Comparison of ENCODE assay signal across 22 cellular contexts in genomic region chr11:68973219-68973618, GRCh38. TPM values are rescaled to one million over a fixed set of nuclear protein-coding genes. Genes with fewer than 3 reads are reported as not detected.
A peak's percentile ranks its signal among the peaks of the same experiment; 100 is the strongest.
DNase-seq lines count a peak whose midpoint lies in the region; ATAC-seq and TF ChIP-seq lines count a peak whose summit lies in the region.
"Had no signal": no experiment of that assay in that cellular context is flagged by ENCODE, and none has a peak within 500 bp of the region (broad histone marks: within the 10 kb centered on the region; RNA-seq: fewer than 3 reads in every experiment).

No MANE protein-coding gene starts in this region.

- no peaks in the 10 kb centered on the region for H3K27me3 ChIP-seq in CD4-positive, alpha-beta T cell (ENCODE audit: control insufficient read depth, insufficient read depth, low read length)
- no peaks in the 10 kb centered on the region for H3K27me3 ChIP-seq in SJCRH30

- CTCF ChIA-PET in CD4-positive, alpha-beta T cell (lab: Charles Lee): no interaction called here

- peaks cover 10% of the 10 kb centered on the region for H3K27me3 Mint-ChIP-seq in CD4-positive, alpha-beta T cell
- H3K27me3 Mint-ChIP-seq in endothelial cell (ENCODE audit: unreplicated experiment): peaks cover 1% of the 10 kb centered on the region
- peaks cover 47% of the 10 kb centered on the region for H3K27me3 Mint-ChIP-seq in osteocyte (ENCODE audit: unreplicated experiment)

- TF ChIP-seq POLR2A in erythroblast (IDR thresholded peaks at IDR 0.05; ENCODE audit: low read length): no peak

- POLR2A ChIA-PET in CD4-positive, alpha-beta T cell (lab: Charles Lee): no interaction called here

- no peaks in the 10 kb centered on the region for H3K4me1 ChIP-seq in SJCRH30

- no peaks in the 10 kb centered on the region for H3K4me1 Mint-ChIP-seq in CD4-positive, alpha-beta T cell (ENCODE audit: low read depth)
- H3K4me1 Mint-ChIP-seq in endothelial cell (ENCODE audit: unreplicated experiment) (no peaks in the 10 kb centered on the region), osteocyte (ENCODE audit: unreplicated experiment) (peaks cover 7% of the 10 kb centered on the region)

- peak; percentile 0 for DNase-seq in AG08396 (ENCODE audit: low spot score)
- DNase-seq in CD4-positive, alpha-beta T cell: no peak
- DNase-seq in endothelial cell (ENCODE audit: low spot score): no peak
- DNase-seq in osteocyte (ENCODE audit: extremely low spot score, unreplicated experiment): peak; percentile 15
- no peak for DNase-seq in erythroblast (lab: John Stamatoyannopoulos, UW)
- no peak for DNase-seq in stimulated activated CD4-positive, alpha-beta T cell treated with anti-CD3 and anti-CD28 coated beads, Interleukin-4, amount 100 ng/mL, for 24 hours
- DNase-seq in SJCRH30: no peak
- DNase-seq: CD4-positive, alpha-beta memory T cell; DMS 273 treated with DMSO at 0.1 percent for 48 hours; KG1; NCI-H1092 treated with DMSO at 0.1 percent for 48 hours; NCI-H1436 treated with DMSO at 0.1 percent for 48 hours; NCI-H1930; NCI-H2227 treated with DMSO at 0.1 percent for 48 hours; NCI-H510A; NCI-H748 treated with DMSO at 0.1 percent for 48 hours had no signal

- H3K36me3 ChIP-seq in SJCRH30: no peaks in the 10 kb centered on the region

- peak overlapping the region; percentile 11 for H3K4me3 Mint-ChIP-seq in CD4-positive, alpha-beta T cell
- H3K4me3 Mint-ChIP-seq in endothelial cell (ENCODE audit: unreplicated experiment) (no peak overlapping the region), osteocyte (ENCODE audit: unreplicated experiment) (no peak overlapping the region)
- H3K4me3 Mint-ChIP-seq: CD4-positive, alpha-beta memory T cell had no signal

- no peak overlapping the region for H3K27ac Mint-ChIP-seq in CD4-positive, alpha-beta T cell
- H3K27ac Mint-ChIP-seq in endothelial cell (ENCODE audit: unreplicated experiment): peak overlapping the region; percentile 9
- H3K27ac Mint-ChIP-seq in osteocyte (ENCODE audit: unreplicated experiment): no peak overlapping the region

- TF ChIP-seq CTCF in CD4-positive, alpha-beta T cell (IDR thresholded peaks at IDR 0.05): no peak
- TF ChIP-seq CTCF in endothelial cell (IDR thresholded peaks at IDR 0.05; ENCODE audit: unreplicated experiment): no peak
- TF ChIP-seq CTCF in osteocyte (IDR thresholded peaks at IDR 0.05): no peak

- ATAC-seq in CD4-positive, alpha-beta T cell (ENCODE audit: poor library complexity): no peak

- H3K4me3 ChIP-seq in SJCRH30: no peak overlapping the region

- intact Hi-C loops in CD4-positive, alpha-beta T cell (cut with DNase I, micrococcal nuclease): no loop called here

- H3K9me3 ChIP-seq in CD4-positive, alpha-beta T cell (ENCODE audit: control insufficient read depth, low read length): no peaks in the 10 kb centered on the region
- H3K9me3 ChIP-seq in SJCRH30 (replicated peaks): no peaks in the 10 kb centered on the region

- no peak overlapping the region for H3K27ac ChIP-seq in CD4-positive, alpha-beta T cell (ENCODE audit: low read depth, low read length)
- no peak overlapping the region for H3K27ac ChIP-seq in SJCRH30
- H3K27ac ChIP-seq: RWPE1 had no signal

- H3K9me3 Mint-ChIP-seq in CD4-positive, alpha-beta T cell: no peaks in the 10 kb centered on the region
- H3K9me3 Mint-ChIP-seq in endothelial cell (ENCODE audit: unreplicated experiment): no peaks in the 10 kb centered on the region
- H3K9me3 Mint-ChIP-seq in osteocyte (ENCODE audit: unreplicated experiment): no peaks in the 10 kb centered on the region
- H3K9me3 Mint-ChIP-seq: CD4-positive, alpha-beta memory T cell had no signal

- no peaks in the 10 kb centered on the region for H3K36me3 Mint-ChIP-seq in CD4-positive, alpha-beta T cell (ENCODE audit: low read depth)
- H3K36me3 Mint-ChIP-seq in endothelial cell (ENCODE audit: low read depth, unreplicated experiment) (no peaks in the 10 kb centered on the region), osteocyte (ENCODE audit: unreplicated experiment) (no peaks in the 10 kb centered on the region)

RNA-seq across cellular contexts. Expression of gene MRGPRD, which starts 7.6 kb away (rescaled TPM):
- total RNA-seq in CD4-positive, alpha-beta T cell: not detected
- total RNA-seq in endothelial cell (ENCODE audit: unreplicated experiment) (not detected), osteocyte (not detected in 2 replicates)
- total RNA-seq in SJCRH30 (2014; rRNA removed; shearing (Covaris generic)): not detected in 2 replicates
- total RNA-seq: A673; Caco-2; CD4-positive, alpha-beta memory T cell; G401; H1; HT1080 had no signal

RNA-seq across cellular contexts. Expression of gene MRGPRF, which starts 39.8 kb away (rescaled TPM):
- not detected for total RNA-seq in CD4-positive, alpha-beta T cell
- total RNA-seq in endothelial cell (ENCODE audit: unreplicated experiment) (0.54 TPM), osteocyte (7.0 and 8.4 TPM in 2 replicates)
- 0.35 and 0.51 TPM in 2 replicates for total RNA-seq in SJCRH30 (2014; rRNA removed; shearing (Covaris generic))
- total RNA-seq: CD4-positive, alpha-beta memory T cell; G401; HT1080 had no signal

Comparison
In these comparisons a context has a peak if more than half of its experiments do, and no peak if none do; other contexts are left out.
1. DNase-seq: peak in AG08396 (single experiment) and osteocyte (single experiment); none in CD4-positive, alpha-beta T cell (0 of 10), endothelial cell (single experiment), erythroblast (0 of 2), stimulated activated CD4-positive, alpha-beta T cell treated with anti-CD3 and anti-CD28 coated beads, Interleukin-4, amount 100 ng/mL, for 24 hours (single experiment) and SJCRH30 (0 of 2).